1 cellular context compared by ENCODE assay signal in the genomic region with DNA sequence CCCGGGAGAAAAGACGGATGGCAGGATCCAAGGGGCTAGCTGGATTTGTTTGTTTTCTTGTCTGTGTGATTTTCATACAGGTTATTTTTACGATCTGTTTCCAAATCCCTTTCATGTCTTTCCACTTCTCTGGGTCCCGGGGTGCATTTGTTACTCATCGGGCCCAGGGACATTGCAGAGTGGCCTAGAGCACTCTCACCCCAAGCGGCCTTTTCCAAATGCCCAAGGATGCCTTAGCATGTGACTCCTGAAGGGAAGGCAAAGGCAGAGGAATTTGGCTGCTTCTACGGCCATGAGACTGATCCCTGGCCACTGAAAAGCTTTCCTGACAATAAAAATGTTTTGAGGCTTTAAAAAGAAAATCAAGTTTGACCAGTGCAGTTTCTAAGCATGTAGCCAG.
TF ChIP-seq lines count a peak whose summit lies in the region.

No MANE protein-coding gene starts in this region.

TF ChIP-seq in WTC11, 78 proteins besides CTCF, POLR2A, EP300 and RAD21 (continued from another document):
- TF ChIP-seq, protein P1, sequence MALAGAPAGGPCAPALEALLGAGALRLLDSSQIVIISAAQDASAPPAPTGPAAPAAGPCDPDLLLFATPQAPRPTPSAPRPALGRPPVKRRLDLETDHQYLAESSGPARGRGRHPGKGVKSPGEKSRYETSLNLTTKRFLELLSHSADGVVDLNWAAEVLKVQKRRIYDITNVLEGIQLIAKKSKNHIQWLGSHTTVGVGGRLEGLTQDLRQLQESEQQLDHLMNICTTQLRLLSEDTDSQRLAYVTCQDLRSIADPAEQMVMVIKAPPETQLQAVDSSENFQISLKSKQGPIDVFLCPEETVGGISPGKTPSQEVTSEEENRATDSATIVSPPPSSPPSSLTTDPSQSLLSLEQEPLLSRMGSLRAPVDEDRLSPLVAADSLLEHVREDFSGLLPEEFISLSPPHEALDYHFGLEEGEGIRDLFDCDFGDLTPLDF (CRISPR knock-in tag; IDR thresholded peaks at IDR 0.05): no peak
- TF ChIP-seq TCF7 (CRISPR knock-in tag; IDR thresholded peaks at IDR 0.05; ENCODE audit: low read depth): no peak
- TF ChIP-seq NR2C2 (CRISPR knock-in tag; IDR thresholded peaks at IDR 0.05): no peak
- TF ChIP-seq, protein P2, sequence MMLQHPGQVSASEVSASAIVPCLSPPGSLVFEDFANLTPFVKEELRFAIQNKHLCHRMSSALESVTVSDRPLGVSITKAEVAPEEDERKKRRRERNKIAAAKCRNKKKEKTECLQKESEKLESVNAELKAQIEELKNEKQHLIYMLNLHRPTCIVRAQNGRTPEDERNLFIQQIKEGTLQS (CRISPR knock-in tag; conservative IDR thresholded peaks at IDR 0.05): no peak
- TF ChIP-seq, protein P3, sequence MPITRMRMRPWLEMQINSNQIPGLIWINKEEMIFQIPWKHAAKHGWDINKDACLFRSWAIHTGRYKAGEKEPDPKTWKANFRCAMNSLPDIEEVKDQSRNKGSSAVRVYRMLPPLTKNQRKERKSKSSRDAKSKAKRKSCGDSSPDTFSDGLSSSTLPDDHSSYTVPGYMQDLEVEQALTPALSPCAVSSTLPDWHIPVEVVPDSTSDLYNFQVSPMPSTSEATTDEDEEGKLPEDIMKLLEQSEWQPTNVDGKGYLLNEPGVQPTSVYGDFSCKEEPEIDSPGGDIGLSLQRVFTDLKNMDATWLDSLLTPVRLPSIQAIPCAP (CRISPR knock-in tag; IDR thresholded peaks at IDR 0.05): no peak
- TF ChIP-seq, protein P4, sequence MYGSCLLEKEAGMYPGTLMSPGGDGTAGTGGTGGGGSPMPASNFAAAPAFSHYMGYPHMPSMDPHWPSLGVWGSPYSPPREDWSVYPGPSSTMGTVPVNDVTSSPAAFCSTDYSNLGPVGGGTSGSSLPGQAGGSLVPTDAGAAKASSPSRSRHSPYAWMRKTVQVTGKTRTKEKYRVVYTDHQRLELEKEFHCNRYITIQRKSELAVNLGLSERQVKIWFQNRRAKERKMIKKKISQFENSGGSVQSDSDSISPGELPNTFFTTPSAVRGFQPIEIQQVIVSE (CRISPR knock-in tag; IDR thresholded peaks at IDR 0.05; ENCODE audit: borderline replicate concordance): no peak
- TF ChIP-seq ZNF138 (CRISPR knock-in tag; conservative IDR thresholded peaks at IDR 0.05): no peak
- TF ChIP-seq, protein P5, sequence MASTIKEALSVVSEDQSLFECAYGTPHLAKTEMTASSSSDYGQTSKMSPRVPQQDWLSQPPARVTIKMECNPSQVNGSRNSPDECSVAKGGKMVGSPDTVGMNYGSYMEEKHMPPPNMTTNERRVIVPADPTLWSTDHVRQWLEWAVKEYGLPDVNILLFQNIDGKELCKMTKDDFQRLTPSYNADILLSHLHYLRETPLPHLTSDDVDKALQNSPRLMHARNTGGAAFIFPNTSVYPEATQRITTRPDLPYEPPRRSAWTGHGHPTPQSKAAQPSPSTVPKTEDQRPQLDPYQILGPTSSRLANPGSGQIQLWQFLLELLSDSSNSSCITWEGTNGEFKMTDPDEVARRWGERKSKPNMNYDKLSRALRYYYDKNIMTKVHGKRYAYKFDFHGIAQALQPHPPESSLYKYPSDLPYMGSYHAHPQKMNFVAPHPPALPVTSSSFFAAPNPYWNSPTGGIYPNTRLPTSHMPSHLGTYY (CRISPR knock-in tag; IDR thresholded peaks at IDR 0.05): no peak
- TF ChIP-seq NR1H2 (CRISPR knock-in tag; IDR thresholded peaks at IDR 0.05): no peak
- no peak for TF ChIP-seq GABPB1 (CRISPR knock-in tag; IDR thresholded peaks at IDR 0.05)
- TF ChIP-seq, protein P6, sequence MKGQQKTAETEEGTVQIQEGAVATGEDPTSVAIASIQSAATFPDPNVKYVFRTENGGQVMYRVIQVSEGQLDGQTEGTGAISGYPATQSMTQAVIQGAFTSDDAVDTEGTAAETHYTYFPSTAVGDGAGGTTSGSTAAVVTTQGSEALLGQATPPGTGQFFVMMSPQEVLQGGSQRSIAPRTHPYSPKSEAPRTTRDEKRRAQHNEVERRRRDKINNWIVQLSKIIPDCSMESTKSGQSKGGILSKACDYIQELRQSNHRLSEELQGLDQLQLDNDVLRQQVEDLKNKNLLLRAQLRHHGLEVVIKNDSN (CRISPR knock-in tag; IDR thresholded peaks at IDR 0.05): no peak
